In the genomic region with DNA sequence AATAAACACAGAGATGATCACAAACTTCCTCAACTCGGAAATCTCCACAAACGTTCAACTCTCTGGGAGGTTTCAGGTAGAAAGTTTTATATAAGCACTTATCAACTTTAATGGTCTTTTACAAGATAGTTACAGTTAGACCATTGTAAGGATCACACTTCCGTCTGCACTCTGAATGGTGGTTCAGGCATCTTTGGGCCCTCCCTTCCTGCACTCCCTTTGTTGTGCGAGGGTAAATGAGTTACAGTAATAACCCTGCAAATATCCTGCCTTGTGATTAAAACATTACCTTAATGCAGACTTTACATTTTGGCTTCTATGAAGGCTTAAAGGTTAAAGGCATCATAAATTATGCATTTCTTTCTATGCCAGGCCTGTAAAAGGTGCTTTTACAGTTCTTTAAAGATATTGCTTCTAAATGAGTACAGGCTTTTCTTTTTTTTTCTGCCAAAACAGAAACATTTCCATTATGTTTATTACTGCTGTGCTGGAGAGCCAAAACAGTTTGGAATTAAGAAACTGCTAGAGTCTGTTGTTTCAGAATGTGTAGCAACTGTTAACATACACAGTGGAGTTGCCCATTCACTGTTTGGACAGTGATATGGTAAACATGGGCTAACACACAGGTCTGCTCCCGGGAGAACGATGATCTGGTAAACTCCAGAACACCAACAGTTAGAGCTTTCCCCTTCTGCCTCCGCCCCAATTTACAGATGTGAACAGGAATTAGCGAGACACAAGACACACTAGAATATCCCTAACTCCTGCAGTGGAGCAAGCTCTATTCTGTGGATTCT, we compare ENCODE assay signal across 9 cellular contexts. TPM values are rescaled to one million over a fixed set of nuclear protein-coding genes. Genes with fewer than 3 reads are reported as not detected.
DNase-seq lines count a peak whose midpoint lies in the region; ATAC-seq and TF ChIP-seq lines count a peak whose summit lies in the region.
"Had no signal": no experiment of that assay in that cellular context is flagged by ENCODE, and none has a peak within 500 bp of the region (broad histone marks: within the 10 kb centered on the region; RNA-seq: fewer than 3 reads in every experiment).

No MANE protein-coding gene starts in this region.

- peak overlapping the region; percentile 65 for H3K9ac ChIP-seq in NT2/D1 (ENCODE audit: insufficient read length, low read depth)

- H3K36me3 ChIP-seq in NT2/D1 (ENCODE audit: insufficient read depth, insufficient read length, low read length) (no peaks in the 10 kb centered on the region), gastroesophageal sphincter (no peaks in the 10 kb centered on the region)

- no peak for TF ChIP-seq POLR2A in gastroesophageal sphincter (IDR thresholded peaks at IDR 0.05)

- H3K27ac ChIP-seq in gastroesophageal sphincter, result peak overlapping the region; percentile 84 to 93 (median 86)

- H3K27me3 ChIP-seq in NT2/D1 (ENCODE audit: insufficient read depth, insufficient read length) (peaks cover 51% of the 10 kb centered on the region), gastroesophageal sphincter (no peaks in the 10 kb centered on the region)

- peak overlapping the region; percentile 71 for H3K4me3 Mint-ChIP-seq in progenitor cell of endocrine pancreas (ENCODE audit: low read depth)
- no peak overlapping the region for H3K4me3 Mint-ChIP-seq in activated T-helper 1 cell treated with anti-CD3 and anti-CD28 coated beads, Interleukin-12 subunit alpha, Interleukin-12 subunit beta, Interleukin-2, Interleukin-4 antibody, amounts not matched to agents 30 ng/mL and 10 ng/mL and 1 ng/mL, durations not matched to agents 14 hours and 24 hours and 36 hours

- ATAC-seq in gastroesophageal sphincter, result no peak
- no peak for ATAC-seq in GM18909 (IDR thresholded peaks at IDR 0.05; ENCODE audit: poor library complexity, unreplicated experiment)

- no peak overlapping the region for H3K27ac Mint-ChIP-seq in progenitor cell of endocrine pancreas
- H3K27ac Mint-ChIP-seq in activated T-helper 1 cell treated with anti-CD3 and anti-CD28 coated beads, Interleukin-12 subunit alpha, Interleukin-12 subunit beta, Interleukin-2, Interleukin-4 antibody, amounts not matched to agents 30 ng/mL and 10 ng/mL and 1 ng/mL, durations not matched to agents 14 hours and 24 hours and 36 hours, result no peak overlapping the region

- TF ChIP-seq EP300 in gastroesophageal sphincter (IDR thresholded peaks at IDR 0.05), result no peak

- WGBS in gastroesophageal sphincter (ENCODE audit: low coverage in 1 of 2), 2 donors, result 26 to 32% methylated on average over 5 to 6 of the region's 8 CpGs

- TF ChIP-seq CTCF in gastroesophageal sphincter (IDR thresholded peaks at IDR 0.05) (no peak), progenitor cell of endocrine pancreas (IDR thresholded peaks at IDR 0.05; ENCODE audit: unreplicated experiment) (no peak)

- DNase-seq in DMS53 treated with DMSO at 0.1 percent for 48 hours (lab: John Stamatoyannopoulos, UW; ENCODE audit: unreplicated experiment), result peak; percentile 11
- DNase-seq in NT2/D1 (ENCODE audit: low read depth, low spot score), result no peak
- no peak for DNase-seq in progenitor cell of endocrine pancreas (ENCODE audit: low spot score, unreplicated experiment)
- no peak for DNase-seq in hypothalamus (lab: John Stamatoyannopoulos, UW)
- no peak for DNase-seq in NCI-H1694 (lab: John Stamatoyannopoulos, UW)
- no peak for DNase-seq in activated T-helper 1 cell treated with anti-CD3 and anti-CD28 coated beads, Interleukin-12 subunit alpha, Interleukin-12 subunit beta, Interleukin-2, Interleukin-4 antibody, amounts not matched to agents 30 ng/mL and 10 ng/mL and 1 ng/mL, durations not matched to agents 14 hours and 24 hours and 36 hours (ENCODE audit: low spot score)
- DNase-seq: activated CD4-positive, alpha-beta T cell treated with anti-CD3 and anti-CD28 coated beads, Interleukin-2, amount 50 U/mL, for 4 hours had no signal

- H3K36me3 Mint-ChIP-seq in progenitor cell of endocrine pancreas (ENCODE audit: insufficient read depth), result no peaks in the 10 kb centered on the region
- H3K36me3 Mint-ChIP-seq in activated T-helper 1 cell treated with anti-CD3 and anti-CD28 coated beads, Interleukin-12 subunit alpha, Interleukin-12 subunit beta, Interleukin-2, Interleukin-4 antibody, amounts not matched to agents 30 ng/mL and 10 ng/mL and 1 ng/mL, durations not matched to agents 14 hours and 24 hours and 36 hours (ENCODE audit: low read depth), result no peaks in the 10 kb centered on the region

- intact Hi-C loops in activated T-helper 1 cell treated with anti-CD3 and anti-CD28 coated beads, Interleukin-12 subunit alpha, Interleukin-12 subunit beta, Interleukin-2, Interleukin-4 antibody, amounts not matched to agents 30 ng/mL and 10 ng/mL and 1 ng/mL, durations not matched to agents 14 hours and 24 hours and 36 hours (cut with micrococcal nuclease), result no loop called here

- H3K4me1 ChIP-seq in NT2/D1 (ENCODE audit: insufficient read depth, insufficient read length), result peaks cover 2% of the 10 kb centered on the region
- peaks cover 0 to 42% (median 2%) of the 10 kb centered on the region in 3 donors for H3K4me1 ChIP-seq in gastroesophageal sphincter

- H3K4me3 ChIP-seq in NT2/D1 (ENCODE audit: insufficient read length, low read depth) (peak overlapping the region; percentile 52), gastroesophageal sphincter (peak overlapping the region; percentile 62 to 84)

- H3K9me3 ChIP-seq in NT2/D1 (ENCODE audit: insufficient read depth, low read length), result no peaks in the 10 kb centered on the region
- no peaks in the 10 kb centered on the region for H3K9me3 ChIP-seq in gastroesophageal sphincter

- H3K27me3 Mint-ChIP-seq in progenitor cell of endocrine pancreas, result peaks cover 95% of the 10 kb centered on the region
- peaks cover 58% of the 10 kb centered on the region for H3K27me3 Mint-ChIP-seq in activated T-helper 1 cell treated with anti-CD3 and anti-CD28 coated beads, Interleukin-12 subunit alpha, Interleukin-12 subunit beta, Interleukin-2, Interleukin-4 antibody, amounts not matched to agents 30 ng/mL and 10 ng/mL and 1 ng/mL, durations not matched to agents 14 hours and 24 hours and 36 hours (ENCODE audit: insufficient read depth)

- no peaks in the 10 kb centered on the region for H3K9me3 Mint-ChIP-seq in progenitor cell of endocrine pancreas (ENCODE audit: low read depth)
- H3K9me3 Mint-ChIP-seq in activated T-helper 1 cell treated with anti-CD3 and anti-CD28 coated beads, Interleukin-12 subunit alpha, Interleukin-12 subunit beta, Interleukin-2, Interleukin-4 antibody, amounts not matched to agents 30 ng/mL and 10 ng/mL and 1 ng/mL, durations not matched to agents 14 hours and 24 hours and 36 hours, result no peaks in the 10 kb centered on the region

- H3K4me1 Mint-ChIP-seq in progenitor cell of endocrine pancreas (ENCODE audit: low read depth), result peaks cover 11% of the 10 kb centered on the region
- no peaks in the 10 kb centered on the region for H3K4me1 Mint-ChIP-seq in activated T-helper 1 cell treated with anti-CD3 and anti-CD28 coated beads, Interleukin-12 subunit alpha, Interleukin-12 subunit beta, Interleukin-2, Interleukin-4 antibody, amounts not matched to agents 30 ng/mL and 10 ng/mL and 1 ng/mL, durations not matched to agents 14 hours and 24 hours and 36 hours (ENCODE audit: low read depth)

RNA-seq across cellular contexts. Expression of a gene that starts 1.1 kb away (rescaled TPM):
- total RNA-seq in gastroesophageal sphincter (100 to 1,000 TPM; 561 to 930 (median 763) TPM), progenitor cell of endocrine pancreas (5.4 and 5.6 TPM in 2 replicates)
- 0.27 and 0.57 TPM in 2 replicates for total RNA-seq in activated T-helper 1 cell treated with anti-CD3 and anti-CD28 coated beads, Interleukin-12 subunit alpha, Interleukin-12 subunit beta, Interleukin-2, Interleukin-4 antibody, amounts not matched to agents 30 ng/mL and 10 ng/mL and 1 ng/mL, durations not matched to agents 14 hours and 24 hours and 36 hours

Comparison
In these comparisons a context has a peak if more than half of its experiments do, and no peak if none do; other contexts are left out.
1. RNA of a gene that starts 1.1 kb away (total RNA-seq): 561 to 930 TPM in gastroesophageal sphincter; 5.4 to 5.6 TPM in progenitor cell of endocrine pancreas and 0.27 to 0.57 TPM in activated T-helper 1 cell treated with anti-CD3 and anti-CD28 coated beads, Interleukin-12 subunit alpha, Interleukin-12 subunit beta, Interleukin-2, Interleukin-4 antibody, amounts not matched to agents 30 ng/mL and 10 ng/mL and 1 ng/mL, durations not matched to agents 14 hours and 24 hours and 36 hours; every median in the first group is over 10 times any median in the second.